ENCODE assay signal across 20 cellular contexts in genomic region chr3:133583396-133583795, GRCh38. TPM values are rescaled to one million over a fixed set of nuclear protein-coding genes. Genes with fewer than 3 reads are reported as not detected.
DNase-seq lines count a peak whose midpoint lies in the region; ATAC-seq and TF ChIP-seq lines count a peak whose summit lies in the region.
"Had no signal": no experiment of that assay in that cellular context is flagged by ENCODE, and none has a peak within 500 bp of the region (broad histone marks: within the 10 kb centered on the region; RNA-seq: fewer than 3 reads in every experiment).

No MANE protein-coding gene starts in this region.

- no peaks in the 10 kb centered on the region for H3K9me3 ChIP-seq in CD4-positive, alpha-beta T cell (ENCODE audit: control insufficient read depth, low read length)
- no peaks in the 10 kb centered on the region for H3K9me3 ChIP-seq in T-helper 17 cell (ENCODE audit: control insufficient read depth, low read length, poor library complexity, severe bottlenecking)
- H3K9me3 ChIP-seq in thyroid gland = no peaks in the 10 kb centered on the region
- H3K9me3 ChIP-seq: Caco-2 had no signal

- no peak for DNase-seq in activated CD8-positive, alpha-beta T cell treated with anti-CD3 and anti-CD28 coated beads for 36 hours
- no peak for DNase-seq in activated CD8-positive, alpha-beta T cell treated with anti-CD3 and anti-CD28 coated beads, Interleukin-2, amount 10 ng/mL, durations not matched to agents 7 days and 5 days
- DNase-seq in CD4-positive, alpha-beta T cell = no peak
- DNase-seq in T-helper 17 cell = no peak
- DNase-seq in naive B cell = no peak
- no peak for DNase-seq in NCI-H526 (lab: John Stamatoyannopoulos, UW)
- DNase-seq in thyroid gland = no peak
- no peak for DNase-seq in NCI-H2029 treated with DMSO at 0.1 percent for 48 hours (lab: John Stamatoyannopoulos, UW)
- DNase-seq: 8988T; Caco-2; DMS153; EL; MV-4-11; NCI-H1417; NCI-H187 treated with DMSO at 0.1 percent for 48 hours; NCI-H69; NK-92 treated with Interleukin-12 subunit alpha and Interleukin-12 subunit beta, amount 100 ng/mL, for 24 hours; SHP77 treated with DMSO at 0.1 percent for 48 hours had no signal

- no peak for TF ChIP-seq POLR2A in thyroid gland (IDR thresholded peaks at IDR 0.05)

- H3K9me3 Mint-ChIP-seq in activated CD8-positive, alpha-beta T cell treated with anti-CD3 and anti-CD28 coated beads for 36 hours = no peaks in the 10 kb centered on the region
- H3K9me3 Mint-ChIP-seq in activated CD8-positive, alpha-beta T cell treated with anti-CD3 and anti-CD28 coated beads, Interleukin-2, amount 10 ng/mL, durations not matched to agents 7 days and 5 days (ENCODE audit: insufficient read depth) = no peaks in the 10 kb centered on the region
- H3K9me3 Mint-ChIP-seq in CD4-positive, alpha-beta T cell = no peaks in the 10 kb centered on the region
- H3K9me3 Mint-ChIP-seq in naive B cell = no peaks in the 10 kb centered on the region

- CTCF ChIA-PET in activated CD8-positive, alpha-beta T cell treated with anti-CD3 and anti-CD28 coated beads for 36 hours (lab: Charles Lee) = interaction anchor here (1.5 to 1.8 kb wide), 2 partner anchors 9 to 95 kb away, joined by 5 to 6 read pairs; no protein-coding TSS in a partner anchor
- CTCF ChIA-PET in activated CD8-positive, alpha-beta T cell treated with anti-CD3 and anti-CD28 coated beads, Interleukin-2, amount 10 ng/mL, durations not matched to agents 7 days and 5 days (lab: Charles Lee) = no interaction called here
- CTCF ChIA-PET in CD4-positive, alpha-beta T cell (lab: Charles Lee) = no interaction called here

- H3K4me3 Mint-ChIP-seq in activated CD8-positive, alpha-beta T cell treated with anti-CD3 and anti-CD28 coated beads for 36 hours = no peak overlapping the region
- no peak overlapping the region for H3K4me3 Mint-ChIP-seq in activated CD8-positive, alpha-beta T cell treated with anti-CD3 and anti-CD28 coated beads, Interleukin-2, amount 10 ng/mL, durations not matched to agents 7 days and 5 days
- H3K4me3 Mint-ChIP-seq in CD4-positive, alpha-beta T cell = no peak overlapping the region
- H3K4me3 Mint-ChIP-seq in T-helper 17 cell (no peak overlapping the region), naive B cell (peak overlapping the region in 1 of 8 donors; percentile 64)

- H3K4me3 ChIP-seq in thyroid gland (replicated peaks in 1 of 3) = no peak overlapping the region
- H3K4me3 ChIP-seq: K562 had no signal

- H3K4me1 Mint-ChIP-seq in activated CD8-positive, alpha-beta T cell treated with anti-CD3 and anti-CD28 coated beads for 36 hours (ENCODE audit: low read depth) = peaks cover 65% of the 10 kb centered on the region
- peaks cover 22% of the 10 kb centered on the region for H3K4me1 Mint-ChIP-seq in activated CD8-positive, alpha-beta T cell treated with anti-CD3 and anti-CD28 coated beads, Interleukin-2, amount 10 ng/mL, durations not matched to agents 7 days and 5 days (ENCODE audit: low read depth)
- H3K4me1 Mint-ChIP-seq in CD4-positive, alpha-beta T cell (ENCODE audit: low read depth) = peaks cover 41% of the 10 kb centered on the region
- H3K4me1 Mint-ChIP-seq in T-helper 17 cell (peaks cover 24% of the 10 kb centered on the region), naive B cell (peaks cover 16 to 28% (median 19%) of the 10 kb centered on the region in 3 donors)

- no peak overlapping the region for H3K27ac ChIP-seq in CD4-positive, alpha-beta T cell (ENCODE audit: low read depth, low read length)
- no peak overlapping the region for H3K27ac ChIP-seq in thyroid gland

- no peak for ATAC-seq in activated CD8-positive, alpha-beta T cell treated with anti-CD3 and anti-CD28 coated beads for 36 hours
- ATAC-seq in activated CD8-positive, alpha-beta T cell treated with anti-CD3 and anti-CD28 coated beads, Interleukin-2, amount 10 ng/mL, durations not matched to agents 7 days and 5 days = no peak
- no peak for ATAC-seq in CD4-positive, alpha-beta T cell (ENCODE audit: poor library complexity)
- ATAC-seq in T-helper 17 cell = no peak
- no peak for ATAC-seq in naive B cell (ENCODE audit: low read depth in 2 of 2)
- ATAC-seq: HCT116, K562 had no signal

- H3K27me3 Mint-ChIP-seq in activated CD8-positive, alpha-beta T cell treated with anti-CD3 and anti-CD28 coated beads for 36 hours = no peaks in the 10 kb centered on the region
- no peaks in the 10 kb centered on the region for H3K27me3 Mint-ChIP-seq in activated CD8-positive, alpha-beta T cell treated with anti-CD3 and anti-CD28 coated beads, Interleukin-2, amount 10 ng/mL, durations not matched to agents 7 days and 5 days (ENCODE audit: low read depth)
- H3K27me3 Mint-ChIP-seq in CD4-positive, alpha-beta T cell = no peaks in the 10 kb centered on the region
- H3K27me3 Mint-ChIP-seq in T-helper 17 cell (no peaks in the 10 kb centered on the region), naive B cell (no peaks in the 10 kb centered on the region)

- peaks cover 68% of the 10 kb centered on the region for H3K36me3 Mint-ChIP-seq in activated CD8-positive, alpha-beta T cell treated with anti-CD3 and anti-CD28 coated beads for 36 hours (ENCODE audit: low read depth)
- peaks cover 70% of the 10 kb centered on the region for H3K36me3 Mint-ChIP-seq in activated CD8-positive, alpha-beta T cell treated with anti-CD3 and anti-CD28 coated beads, Interleukin-2, amount 10 ng/mL, durations not matched to agents 7 days and 5 days (ENCODE audit: low read depth)
- H3K36me3 Mint-ChIP-seq in CD4-positive, alpha-beta T cell (ENCODE audit: low read depth) = peaks cover 90% of the 10 kb centered on the region
- H3K36me3 Mint-ChIP-seq in T-helper 17 cell (ENCODE audit: low read depth) = peaks cover 5% of the 10 kb centered on the region
- peaks cover 3 to 6% of the 10 kb centered on the region in 2 donors for H3K36me3 Mint-ChIP-seq in naive B cell

- intact Hi-C loops in activated CD8-positive, alpha-beta T cell treated with anti-CD3 and anti-CD28 coated beads for 36 hours (cut with micrococcal nuclease) = no loop called here
- intact Hi-C loops in CD4-positive, alpha-beta T cell (cut with DNase I, micrococcal nuclease) = no loop called here
- intact Hi-C loops in thyroid gland (cut with DNase I) = no loop called here

- H3K27ac Mint-ChIP-seq in activated CD8-positive, alpha-beta T cell treated with anti-CD3 and anti-CD28 coated beads for 36 hours = peak overlapping the region; percentile 62
- no peak overlapping the region for H3K27ac Mint-ChIP-seq in activated CD8-positive, alpha-beta T cell treated with anti-CD3 and anti-CD28 coated beads, Interleukin-2, amount 10 ng/mL, durations not matched to agents 7 days and 5 days
- peak overlapping the region; percentile 29 for H3K27ac Mint-ChIP-seq in CD4-positive, alpha-beta T cell
- H3K27ac Mint-ChIP-seq in T-helper 17 cell (peak overlapping the region; percentile 92), naive B cell (peak overlapping the region in 4 of 6 donors; percentile 34 to 59 (median 52))

- 90 to 95% methylated on average over 6 of the region's 6 CpGs for WGBS in thyroid gland, 2 donors

- no peak for TF ChIP-seq CTCF in activated CD8-positive, alpha-beta T cell treated with anti-CD3 and anti-CD28 coated beads for 36 hours (IDR thresholded peaks at IDR 0.05)
- no peak for TF ChIP-seq CTCF in CD4-positive, alpha-beta T cell (IDR thresholded peaks at IDR 0.05)
- no peak for TF ChIP-seq CTCF in thyroid gland (IDR thresholded peaks at IDR 0.05)

- H3K27me3 ChIP-seq in CD4-positive, alpha-beta T cell (ENCODE audit: control insufficient read depth, insufficient read depth, low read length) = no peaks in the 10 kb centered on the region
- H3K27me3 ChIP-seq in thyroid gland = no peaks in the 10 kb centered on the region

- peaks cover 17 to 20% of the 10 kb centered on the region in 2 donors for H3K4me1 ChIP-seq in thyroid gland

- POLR2A ChIA-PET in activated CD8-positive, alpha-beta T cell treated with anti-CD3 and anti-CD28 coated beads for 36 hours (lab: Charles Lee) = interaction anchor here (0.9 to 1.9 kb wide), 2 partner anchors 9 to 135 kb away, joined by 3 to 6 read pairs; no protein-coding TSS in a partner anchor
- POLR2A ChIA-PET in activated CD8-positive, alpha-beta T cell treated with anti-CD3 and anti-CD28 coated beads, Interleukin-2, amount 10 ng/mL, durations not matched to agents 7 days and 5 days (lab: Charles Lee) = no interaction called here
- POLR2A ChIA-PET in CD4-positive, alpha-beta T cell (lab: Charles Lee) = interaction anchor here (1.4 kb wide), 1 partner anchor 10 kb away, joined by 3 read pairs; no protein-coding TSS in a partner anchor

- H3K36me3 ChIP-seq in thyroid gland = peaks cover 67 to 73% of the 10 kb centered on the region in 2 donors

RNA-seq across cellular contexts. Expression of gene CDV3, which starts 9.9 kb away (rescaled TPM):
- total RNA-seq in activated CD8-positive, alpha-beta T cell treated with anti-CD3 and anti-CD28 coated beads for 36 hours = 100 to 1,000 TPM; 211 to 212 TPM
- total RNA-seq in activated CD8-positive, alpha-beta T cell treated with anti-CD3 and anti-CD28 coated beads, Interleukin-2, amount 10 ng/mL, durations not matched to agents 7 days and 5 days = 100 to 1,000 TPM; 195 TPM
- 100 to 1,000 TPM; 206 to 228 TPM for total RNA-seq in CD4-positive, alpha-beta T cell
- total RNA-seq in T-helper 17 cell (100 to 1,000 TPM; 196 to 239 TPM), thyroid gland (100 to 1,000 TPM; 147 to 177 (median 166) TPM)
- polyA plus RNA-seq in naive B cell (ENCODE audit: low read depth in 6 of 6) = 10 to 100 TPM; 29.6 to 50.0 (median 38.7) TPM
